Comparison of ENCODE assay signal across 10 cellular contexts in genomic region chr15:91469627-91470567, GRCh38.
DNase-seq lines count a peak whose midpoint lies in the region; ATAC-seq and TF ChIP-seq lines count a peak whose summit lies in the region.
"Had no signal": no experiment of that assay in that cellular context is flagged by ENCODE, and none has a peak within 500 bp of the region (broad histone marks: within the 10 kb centered on the region; RNA-seq: fewer than 3 reads in every experiment).

No MANE protein-coding gene starts in this region.

- H3K27ac Mint-ChIP-seq in T-helper 1 cell treated with Interleukin-12 subunit alpha and Interleukin-12 subunit beta and Interleukin-4 antibody, amounts not matched to agents 30 μg/mL and 1 μg/mL, for 36 hours = peak overlapping the region; percentile 78

- DNase-seq in activated T-cell treated with anti-CD3 and anti-CD28 coated beads for 1 hour (ENCODE audit: low read depth) = peak; percentile 54
- no peak for DNase-seq in left lung
- peak; percentile 17 to 48 for DNase-seq in stimulated activated CD8-positive, alpha-beta memory T cell treated with anti-CD3 and anti-CD28 coated beads, Interleukin-7, amount 100 ng/mL, for 1 hour (ENCODE audit: low read depth in 2 of 2)
- DNase-seq in DMS53 (lab: John Stamatoyannopoulos, UW) = no peak
- DNase-seq in iPS-NIHi11 (ENCODE audit: low spot score) = no peak
- DNase-seq in glomerular visceral epithelial cell (ENCODE audit: extremely low spot score) = no peak
- no peak for DNase-seq in NCI-H526 (lab: John Stamatoyannopoulos, UW)
- DNase-seq: cerebellar nuclear complex, NCI-H1092 had no signal

- no peaks in the 10 kb centered on the region for H3K4me1 ChIP-seq in left lung

- H3K36me3 Mint-ChIP-seq in T-helper 1 cell treated with Interleukin-12 subunit alpha and Interleukin-12 subunit beta and Interleukin-4 antibody, amounts not matched to agents 30 μg/mL and 1 μg/mL, for 36 hours (ENCODE audit: low read depth) = peaks cover 10% of the 10 kb centered on the region

- peak overlapping the region; percentile 45 for H3K4me3 Mint-ChIP-seq in T-helper 1 cell treated with Interleukin-12 subunit alpha and Interleukin-12 subunit beta and Interleukin-4 antibody, amounts not matched to agents 30 μg/mL and 1 μg/mL, for 36 hours

- H3K9me3 Mint-ChIP-seq in T-helper 1 cell treated with Interleukin-12 subunit alpha and Interleukin-12 subunit beta and Interleukin-4 antibody, amounts not matched to agents 30 μg/mL and 1 μg/mL, for 36 hours = peaks cover 19% of the 10 kb centered on the region

- H3K4me1 Mint-ChIP-seq in T-helper 1 cell treated with Interleukin-12 subunit alpha and Interleukin-12 subunit beta and Interleukin-4 antibody, amounts not matched to agents 30 μg/mL and 1 μg/mL, for 36 hours (ENCODE audit: low read depth) = peaks cover 43% of the 10 kb centered on the region

- peak overlapping the region in 1 of 2 donors; percentile 31 for H3K27ac ChIP-seq in left lung

- no peaks in the 10 kb centered on the region for H3K9me3 ChIP-seq in left lung

- ATAC-seq in left lung = peak; percentile 27

- no peak overlapping the region for H3K4me3 ChIP-seq in left lung

- intact Hi-C loops in left lung (cut with DNase I) = no loop called here

- no peak for TF ChIP-seq CTCF in left lung (IDR thresholded peaks at IDR 0.05)

- H3K27me3 ChIP-seq in left lung = no peaks in the 10 kb centered on the region

- no peaks in the 10 kb centered on the region for H3K27me3 Mint-ChIP-seq in T-helper 1 cell treated with Interleukin-12 subunit alpha and Interleukin-12 subunit beta and Interleukin-4 antibody, amounts not matched to agents 30 μg/mL and 1 μg/mL, for 36 hours (ENCODE audit: low read depth)

- no peaks in the 10 kb centered on the region for H3K36me3 ChIP-seq in left lung

Comparison
In these comparisons a context has a peak if more than half of its experiments do, and no peak if none do; other contexts are left out.
1. DNase-seq: peak in activated T-cell treated with anti-CD3 and anti-CD28 coated beads for 1 hour (single experiment) and stimulated activated CD8-positive, alpha-beta memory T cell treated with anti-CD3 and anti-CD28 coated beads, Interleukin-7, amount 100 ng/mL, for 1 hour (2 of 2); none in left lung (0 of 2), DMS53 (single experiment), iPS-NIHi11 (single experiment), glomerular visceral epithelial cell (single experiment) and NCI-H526 (0 of 2).